In genomic region chr9:89536618-89537017, GRCh38 we compare ENCODE assay signal across 10 cellular contexts. TPM values are rescaled to one million over a fixed set of nuclear protein-coding genes. Genes with fewer than 3 reads are reported as not detected.
DNase-seq lines count a peak whose midpoint lies in the region; ATAC-seq, FAIRE-seq and TF ChIP-seq lines count a peak whose summit lies in the region.
"Had no signal": no experiment of that assay in that cellular context is flagged by ENCODE, and none has a peak within 500 bp of the region (broad histone marks: within the 10 kb centered on the region; RNA-seq: fewer than 3 reads in every experiment).

No MANE protein-coding gene starts in this region.

- H3K36me3 Mint-ChIP-seq in stimulated activated effector memory CD8-positive, alpha-beta T cell treated with anti-CD3 and anti-CD28 coated beads, Interleukin-12 subunit alpha, Interleukin-12 subunit beta, amount 100 ng/mL, for 72 hours, result peaks cover 5% of the 10 kb centered on the region

- H3K27ac Mint-ChIP-seq in stimulated activated effector memory CD8-positive, alpha-beta T cell treated with anti-CD3 and anti-CD28 coated beads, Interleukin-12 subunit alpha, Interleukin-12 subunit beta, amount 100 ng/mL, for 72 hours, result peak overlapping the region; percentile 94

- H3K9me3 Mint-ChIP-seq in stimulated activated effector memory CD8-positive, alpha-beta T cell treated with anti-CD3 and anti-CD28 coated beads, Interleukin-12 subunit alpha, Interleukin-12 subunit beta, amount 100 ng/mL, for 72 hours, result no peaks in the 10 kb centered on the region

- ATAC-seq in activated CD4-positive, CD25-positive, alpha-beta regulatory T cell treated with anti-CD3 and anti-CD28 coated beads, Interleukin-2, amount 50 U/mL, for 24 hours, result peak; percentile 47 to 58
- peak; percentile 48 for ATAC-seq in HG02623 (IDR thresholded peaks at IDR 0.05; ENCODE audit: unreplicated experiment)
- peak; percentile 69 for ATAC-seq in stimulated activated effector memory CD8-positive, alpha-beta T cell treated with anti-CD3 and anti-CD28 coated beads, Interleukin-12 subunit alpha, Interleukin-12 subunit beta, amount 100 ng/mL, for 72 hours
- ATAC-seq: A549 had no signal

- no peaks in the 10 kb centered on the region for H3K4me1 ChIP-seq in colonic mucosa
- H3K4me1 ChIP-seq: thyroid gland had no signal

- DNase-seq in activated CD4-positive, CD25-positive, alpha-beta regulatory T cell treated with anti-CD3 and anti-CD28 coated beads, Interleukin-2, amount 50 U/mL, for 72 hours, result no peak
- peak; percentile 53 to 64 for DNase-seq in activated T-cell treated with anti-CD3 and anti-CD28 coated beads, Interleukin-2, amount 50 U/mL, for 48 hours
- DNase-seq in stimulated activated effector memory CD8-positive, alpha-beta T cell treated with anti-CD3 and anti-CD28 coated beads, Interleukin-12 subunit alpha, Interleukin-12 subunit beta, amount 100 ng/mL, for 72 hours (ENCODE audit: low spot score in 2 of 2), result peak in 1 of 2 donors; percentile 69
- DNase-seq in HTR-8/SVneo (ENCODE audit: insufficient read length, low spot score) (no peak), colonic mucosa (no peak), NCI-H1105 treated with DMSO at 0.1 percent for 48 hours (lab: John Stamatoyannopoulos, UW) (no peak)
- DNase-seq: thyroid gland had no signal

- no peak for TF ChIP-seq CTCF in colonic mucosa (IDR thresholded peaks at IDR 0.05)

- no peaks in the 10 kb centered on the region for H3K27me3 ChIP-seq in colonic mucosa
- H3K27me3 ChIP-seq: thyroid gland had no signal

- no peak overlapping the region for H3K9ac ChIP-seq in colonic mucosa (ENCODE audit: low read depth in 2 of 2, low read length in 2 of 2)

- FAIRE-seq in HTR-8/SVneo (lab: Jason Lieb, UNC), result no peak
- FAIRE-seq: A549 had no signal

- H3K9me3 ChIP-seq in colonic mucosa, result no peaks in the 10 kb centered on the region
- H3K9me3 ChIP-seq: A549, thyroid gland had no signal

- peak overlapping the region; percentile 41 for H3K4me3 Mint-ChIP-seq in stimulated activated effector memory CD8-positive, alpha-beta T cell treated with anti-CD3 and anti-CD28 coated beads, Interleukin-12 subunit alpha, Interleukin-12 subunit beta, amount 100 ng/mL, for 72 hours

- no peaks in the 10 kb centered on the region for H3K36me3 ChIP-seq in colonic mucosa
- H3K36me3 ChIP-seq: thyroid gland had no signal

- H3K4me3 ChIP-seq in colonic mucosa, result no peak overlapping the region
- H3K4me3 ChIP-seq: A549, thyroid gland had no signal

- intact Hi-C loops in colonic mucosa (cut with DNase I), result no loop called here

- H3K4me1 Mint-ChIP-seq in stimulated activated effector memory CD8-positive, alpha-beta T cell treated with anti-CD3 and anti-CD28 coated beads, Interleukin-12 subunit alpha, Interleukin-12 subunit beta, amount 100 ng/mL, for 72 hours, result peaks cover 92% of the 10 kb centered on the region

- no peak overlapping the region for H3K27ac ChIP-seq in colonic mucosa
- H3K27ac ChIP-seq: A549, thyroid gland had no signal

RNA-seq across cellular contexts. Expression of gene SEMA4D, which starts 38.7 kb away (rescaled TPM):
- 10 to 100 TPM; 14.7 to 19.0 TPM for total RNA-seq in colonic mucosa

Comparison
In these comparisons a context has a peak if more than half of its experiments do, and no peak if none do; other contexts are left out.
1. DNase-seq: peak in activated T-cell treated with anti-CD3 and anti-CD28 coated beads, Interleukin-2, amount 50 U/mL, for 48 hours (2 of 2); none in activated CD4-positive, CD25-positive, alpha-beta regulatory T cell treated with anti-CD3 and anti-CD28 coated beads, Interleukin-2, amount 50 U/mL, for 72 hours (single experiment), HTR-8/SVneo (single experiment), colonic mucosa (single experiment) and NCI-H1105 treated with DMSO at 0.1 percent for 48 hours (single experiment).
2. Peak in every context shown above with its lines, with median percentiles within 50 percentile points of each other: ATAC-seq.